In the genomic region with DNA sequence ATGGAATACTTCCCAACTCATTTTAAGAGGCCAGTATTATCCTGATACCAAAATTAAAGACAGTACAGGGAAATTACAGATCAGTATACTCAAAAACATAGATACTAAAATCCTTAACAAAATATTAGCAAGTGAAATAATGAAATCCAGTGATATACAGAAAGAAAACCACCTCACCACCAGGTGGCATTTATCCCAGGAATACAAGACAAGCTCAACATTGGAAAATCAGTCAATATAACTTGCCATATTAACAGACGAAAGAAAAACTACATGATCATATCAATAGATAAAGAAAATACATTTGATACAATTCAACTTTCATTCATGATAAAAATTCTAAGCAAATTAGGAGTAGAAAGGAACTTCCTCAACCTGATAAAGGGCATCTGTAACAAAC, we compare ENCODE assay signal across 8 cellular contexts. TPM values are rescaled to one million over a fixed set of nuclear protein-coding genes. Genes with fewer than 3 reads are reported as not detected.
DNase-seq lines count a peak whose midpoint lies in the region; ATAC-seq and TF ChIP-seq lines count a peak whose summit lies in the region.

No MANE protein-coding gene starts in this region.

- H3K36me3 ChIP-seq in BLaER1 (no peaks in the 10 kb centered on the region), GM23248 (ENCODE audit: low read depth) (no peaks in the 10 kb centered on the region), WERI-Rb-1 (no peaks in the 10 kb centered on the region)

- H3K9ac ChIP-seq in BLaER1 = no peak overlapping the region
- no peak overlapping the region for H3K9ac ChIP-seq in GM23248

- no peak for TF ChIP-seq CTCF in WERI-Rb-1 (IDR thresholded peaks at IDR 0.05; ENCODE audit: low read depth, low read length)

- H3K9me2 ChIP-seq in GM23248 (ENCODE audit: insufficient read depth) = no peaks in the 10 kb centered on the region

- H3K4me3 ChIP-seq in BLaER1 (no peak overlapping the region), GM23248 (no peak overlapping the region), WERI-Rb-1 (ENCODE audit: low read depth, low read length) (no peak overlapping the region)

- H4K20me1 ChIP-seq in BLaER1 (no peaks in the 10 kb centered on the region), GM23248 (ENCODE audit: insufficient read depth) (no peaks in the 10 kb centered on the region)

- no peak overlapping the region for H3K27ac ChIP-seq in BLaER1
- H3K27ac ChIP-seq in GM23248 = no peak overlapping the region
- H3K27ac ChIP-seq in WERI-Rb-1 = no peak overlapping the region

- peaks cover 83% of the 10 kb centered on the region for H3K4me1 ChIP-seq in BLaER1
- peaks cover 12% of the 10 kb centered on the region for H3K4me1 ChIP-seq in GM23248 (ENCODE audit: insufficient read depth)

- ATAC-seq in sciatic nerve = no peak

- peak; percentile 75 for DNase-seq in GM23248
- peak; percentile 27 for DNase-seq in SK-N-DZ (ENCODE audit: low spot score)
- peak; percentile 23 for DNase-seq in kidney glomerular epithelial cell (lab: John Stamatoyannopoulos, UW)
- DNase-seq in sciatic nerve (ENCODE audit: low spot score) = no peak
- DNase-seq in globus pallidus (ENCODE audit: low spot score) = no peak
- DNase-seq in activated CD4-positive, alpha-beta T cell treated with anti-CD3 and anti-CD28 coated beads, Interleukin-2, amount 50 U/mL, for 4 hours = no peak
- DNase-seq in WERI-Rb-1 = no peak

- no peaks in the 10 kb centered on the region for H3K79me2 ChIP-seq in GM23248 (ENCODE audit: insufficient read depth)

- in situ Hi-C loops in GM23248 (cut with MboI) = no loop called here

- no peaks in the 10 kb centered on the region for H3K9me3 ChIP-seq in BLaER1
- no peaks in the 10 kb centered on the region for H3K9me3 ChIP-seq in GM23248 (ENCODE audit: low read depth)
- H3K9me3 ChIP-seq in WERI-Rb-1 (ENCODE audit: severe bottlenecking) = no peaks in the 10 kb centered on the region

- no peak overlapping the region for H2AFZ ChIP-seq in GM23248

- no peaks in the 10 kb centered on the region for H3F3A ChIP-seq in GM23248 (ENCODE audit: insufficient read depth)

- WGBS in GM23248 (ENCODE audit: low coverage in 1 of 2, low lambda C conversion rate in 2 of 2, missing lambda C conversion rate in 2 of 2), 2 experiments = 0% methylated on average over 1 of the region's 1 CpG

- H3K27me3 ChIP-seq in BLaER1 (no peaks in the 10 kb centered on the region), GM23248 (replicated peaks; ENCODE audit: insufficient read depth) (no peaks in the 10 kb centered on the region), WERI-Rb-1 (ENCODE audit: insufficient read depth, low read depth, severe bottlenecking) (no peaks in the 10 kb centered on the region)

- intact Hi-C loops in sciatic nerve (cut with DNase I) = no loop called here

- peak overlapping the region; percentile 97; the same call in 1 of the 2 replicates for H3K4me2 ChIP-seq in BLaER1
- no peak overlapping the region for H3K4me2 ChIP-seq in GM23248 (ENCODE audit: unreplicated experiment)

RNA-seq across cellular contexts. Expression of a gene that starts 6.7 kb away (rescaled TPM):
- total RNA-seq in GM23248 (2014; rRNA removed; shearing (Covaris generic)) = not detected in 2 replicates
- polyA plus RNA-seq in GM23248 (2016; fragmentation: Nextera tagmentation; extraction: Ambion mirVana) = not detected in 2 replicates
- 0.24 TPM in 1 of 2 replicates, not detected in the other for polyA plus RNA-seq in SK-N-DZ (2014; cell fraction: cytosol; rRNA removed)
- not detected in 2 replicates for polyA plus RNA-seq in SK-N-DZ (2014; cell fraction: nucleus; rRNA removed)
- 9.5 TPM for total RNA-seq in sciatic nerve

RNA-seq across cellular contexts. Expression of a gene that starts 35.0 kb away (rescaled TPM):
- total RNA-seq in GM23248 (2014; rRNA removed; shearing (Covaris generic)) = 69.9 and 99.3 TPM in 2 replicates
- 14.2 and 15.0 TPM in 2 replicates for polyA plus RNA-seq in GM23248 (2016; fragmentation: Nextera tagmentation; extraction: Ambion mirVana)
- 19.1 and 24.7 TPM in 2 replicates for polyA plus RNA-seq in SK-N-DZ (2014; cell fraction: cytosol; rRNA removed)
- polyA plus RNA-seq in SK-N-DZ (2014; cell fraction: nucleus; rRNA removed) = 24.0 and 25.2 TPM in 2 replicates
- 74.0 TPM for total RNA-seq in sciatic nerve

RNA-seq across cellular contexts. Expression of a gene that starts 49.5 kb away (rescaled TPM):
- not detected in 2 replicates for total RNA-seq in GM23248 (2014; rRNA removed; shearing (Covaris generic))
- not detected in 2 replicates for polyA plus RNA-seq in GM23248 (2016; fragmentation: Nextera tagmentation; extraction: Ambion mirVana)
- polyA plus RNA-seq in SK-N-DZ (2014; cell fraction: cytosol; rRNA removed) = not detected in 2 replicates
- polyA plus RNA-seq in SK-N-DZ (2014; cell fraction: nucleus; rRNA removed) = not detected in 2 replicates
- total RNA-seq in sciatic nerve = 3.1 TPM

RNA-seq across cellular contexts. Expression of a gene that starts 56.6 kb away (rescaled TPM):
- total RNA-seq in GM23248 (2014; rRNA removed; shearing (Covaris generic)) = 73.0 and 76.5 TPM in 2 replicates
- 84.8 and 91.3 TPM in 2 replicates for polyA plus RNA-seq in GM23248 (2016; fragmentation: Nextera tagmentation; extraction: Ambion mirVana)
- 47.8 and 70.4 TPM in 2 replicates for polyA plus RNA-seq in SK-N-DZ (2014; cell fraction: cytosol; rRNA removed)
- 72.9 and 104 TPM in 2 replicates for polyA plus RNA-seq in SK-N-DZ (2014; cell fraction: nucleus; rRNA removed)
- total RNA-seq in sciatic nerve = 25.4 TPM

Comparison
In these comparisons a context has a peak if more than half of its experiments do, and no peak if none do; other contexts are left out.
1. DNase-seq: peak in GM23248 (single experiment), SK-N-DZ (single experiment) and kidney glomerular epithelial cell (single experiment); none in sciatic nerve (single experiment), globus pallidus (single experiment), activated CD4-positive, alpha-beta T cell treated with anti-CD3 and anti-CD28 coated beads, Interleukin-2, amount 50 U/mL, for 4 hours (0 of 2) and WERI-Rb-1 (single experiment).
2. RNA of a gene that starts 6.7 kb away (total RNA-seq): 9.5 TPM in sciatic nerve (single experiment); not detected in GM23248; every median in the first group is over 10 times any median in the second.